23 cellular contexts compared by ENCODE assay signal in genomic region chr1:182159443-182159842, GRCh38.
"Had no signal": no experiment of that assay in that cellular context is flagged by ENCODE, and none has a peak within 500 bp of the region (broad histone marks: within the 10 kb centered on the region; RNA-seq: fewer than 3 reads in every experiment).

No MANE protein-coding gene starts in this region.

- FAIRE-seq: small intestine, urothelium cell line had no signal

- DNase-seq: naive thymus-derived CD8-positive, alpha-beta T cell; nephron progenitor cell; nucleus accumbens; ovary; posterior cingulate gyrus; psoas muscle; right cardiac atrium; right lobe of liver; sigmoid colon; small intestine; stimulated activated CD4-positive, alpha-beta T cell treated with anti-CD3 and anti-CD28 coated beads, Interleukin-15, amount 100 ng/mL, for 24 hours; stimulated activated CD4-positive, alpha-beta T cell treated with anti-CD3 and anti-CD28 coated beads, Interleukin-2, amount 100 ng/mL, for 24 hours; stimulated activated CD4-positive, alpha-beta T cell treated with anti-CD3 and anti-CD28 coated beads, Interleukin-2, amount 100 ng/mL, for 48 hours; stimulated activated CD4-positive, alpha-beta T cell treated with anti-CD3 and anti-CD28 coated beads, Interleukin-4, amount 100 ng/mL, for 24 hours; stimulated activated naive B cell treated with anti-CD40 and anti-IgM and Interleukin-4, amounts not matched to agents 10 μg/mL and 1 μg/mL and 100 μg/mL, for 72 hours; stimulated activated naive CD4-positive, alpha-beta T cell treated with Interleukin-2 at 50 U/mL for 16 hours; stomach; thyroid gland; trophoblast cell; upper lobe of left lung had no signal

- ATAC-seq: naive thymus-derived CD8-positive, alpha-beta T cell; natural killer cell treated with Interleukin-12 subunit alpha and Interleukin-12 subunit beta and Interleukin-15 and Interleukin-18, amount 100 ng/mL, for 72 hours; psoas muscle; right cardiac atrium; right lobe of liver; stimulated activated effector memory CD8-positive, alpha-beta T cell treated with anti-CD3 and anti-CD28 coated beads, Interleukin-12 subunit alpha, Interleukin-12 subunit beta, amount 100 ng/mL, for 72 hours; stimulated activated naive B cell treated with anti-CD40 and anti-IgM and Interleukin-4, amounts not matched to agents 10 μg/mL and 1 μg/mL and 100 μg/mL, for 72 hours had no signal
